In the genomic region with DNA sequence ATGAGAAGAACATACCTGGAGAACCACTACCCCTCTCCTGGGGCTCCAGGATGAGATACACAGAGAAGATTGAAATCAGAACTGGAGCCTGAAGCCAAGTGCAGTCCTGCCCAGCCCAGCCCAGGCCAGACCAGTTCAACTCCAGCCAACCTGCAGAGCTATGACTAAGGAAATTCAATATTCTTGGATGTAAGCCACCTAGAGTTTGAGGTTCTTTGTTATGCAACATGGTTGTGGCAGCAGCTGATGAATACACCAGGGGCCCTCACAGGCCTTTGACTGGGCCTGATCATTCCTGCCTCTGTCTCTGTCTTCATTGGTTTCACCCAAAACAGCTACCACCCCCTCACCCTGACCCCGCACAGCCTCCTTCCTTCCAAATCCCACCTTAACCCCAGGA, we compare ENCODE assay signal across 19 cellular contexts.
A peak's percentile ranks its signal among the peaks of the same experiment; 100 is the strongest.
DNase-seq lines count a peak whose midpoint lies in the region; ATAC-seq and TF ChIP-seq lines count a peak whose summit lies in the region.
"Had no signal": no experiment of that assay in that cellular context is flagged by ENCODE, and none has a peak within 500 bp of the region (broad histone marks: within the 10 kb centered on the region; RNA-seq: fewer than 3 reads in every experiment).

No MANE protein-coding gene starts in this region.

- H3K27ac ChIP-seq in left lung: no peak overlapping the region
- H3K27ac ChIP-seq: colonic mucosa, heart right ventricle, HL-60, parathyroid adenoma had no signal

- ATAC-seq in left lung (peak; percentile 83), HG02884 (IDR thresholded peaks at IDR 0.05; ENCODE audit: unreplicated experiment) (no peak)
- ATAC-seq: activated CD4-positive, CD25-positive, alpha-beta regulatory T cell treated with anti-CD3 and anti-CD28 coated beads, Interleukin-2, amount 50 U/mL, for 24 hours; activated CD8-positive, alpha-beta memory T cell treated with anti-CD3 and anti-CD28 coated beads, Interleukin-2, amount 10 ng/mL, durations not matched to agents 7 days and 5 days; heart right ventricle; mucosa of descending colon had no signal

- H3K27me3 ChIP-seq in Loucy (ENCODE audit: insufficient read depth, low read length, poor library complexity, severe bottlenecking) (no peaks in the 10 kb centered on the region), left lung (no peaks in the 10 kb centered on the region)
- H3K27me3 ChIP-seq: colonic mucosa had no signal

- peak overlapping the region; percentile 66 for H3K4me3 ChIP-seq in Loucy (ENCODE audit: low read length, poor library complexity, severe bottlenecking)
- H3K4me3 ChIP-seq in choroid plexus epithelial cell (ENCODE audit: low read depth, low read length): no peak overlapping the region
- no peak overlapping the region for H3K4me3 ChIP-seq in left lung
- H3K4me3 ChIP-seq: colonic mucosa, heart right ventricle, mucosa of descending colon had no signal

- no peaks in the 10 kb centered on the region for H3K79me2 ChIP-seq in Loucy (ENCODE audit: insufficient read depth, low read length)
- H3K79me2 ChIP-seq: parathyroid adenoma had no signal

- H2AFZ ChIP-seq in Loucy (ENCODE audit: low read length): no peak overlapping the region
- H2AFZ ChIP-seq: parathyroid adenoma had no signal

- no peaks in the 10 kb centered on the region for H4K20me1 ChIP-seq in Loucy (ENCODE audit: insufficient read depth, low read length, poor library complexity, severe bottlenecking)

- peak overlapping the region; percentile 35 for H3K9ac ChIP-seq in Loucy (ENCODE audit: low read depth, low read length, poor library complexity, severe bottlenecking)
- H3K9ac ChIP-seq: parathyroid adenoma had no signal

- H3K9me2 ChIP-seq in Loucy (replicated peaks; ENCODE audit: low read depth, low read length): no peaks in the 10 kb centered on the region

- peaks cover 61% of the 10 kb centered on the region for H3K4me1 ChIP-seq in Loucy (ENCODE audit: insufficient read depth, low read length, poor library complexity, severe bottlenecking)
- H3K4me1 ChIP-seq in left lung: no peaks in the 10 kb centered on the region
- H3K4me1 ChIP-seq: colonic mucosa, parathyroid adenoma had no signal

- no peaks in the 10 kb centered on the region for H3K9me3 ChIP-seq in Loucy (ENCODE audit: insufficient read depth, low read depth, low read length)
- H3K9me3 ChIP-seq in left lung: no peaks in the 10 kb centered on the region
- H3K9me3 ChIP-seq: colonic mucosa, heart right ventricle, mucosa of descending colon had no signal

- peaks cover 17% of the 10 kb centered on the region for H3F3A ChIP-seq in Loucy (ENCODE audit: low read depth)

- intact Hi-C loops in left lung (cut with DNase I): no loop called here

- H3K36me3 ChIP-seq in Loucy (ENCODE audit: insufficient read depth, low read length) (no peaks in the 10 kb centered on the region), left lung (no peaks in the 10 kb centered on the region)
- H3K36me3 ChIP-seq: colonic mucosa, heart right ventricle had no signal

- DNase-seq in ELR (ENCODE audit: low read depth) (peak; percentile 26), choroid plexus epithelial cell (ENCODE audit: low read depth) (peak; percentile 52), left lung (no peak), NCI-H1417 treated with DMSO at 0.1 percent for 48 hours (lab: John Stamatoyannopoulos, UW) (no peak), HCEC 1CT (no peak)
- DNase-seq in stimulated activated CD4-positive, alpha-beta T cell treated with anti-CD3 and anti-CD28 coated beads, Interleukin-12 subunit alpha, Interleukin-12 subunit beta, amount 100 ng/mL, for 4 hours: no peak
- DNase-seq: activated CD8-positive, alpha-beta memory T cell treated with anti-CD3 and anti-CD28 coated beads, Interleukin-2, amount 10 ng/mL, durations not matched to agents 7 days and 5 days; activated effector memory CD4-positive, alpha-beta T cell treated with anti-CD3 and anti-CD28 coated beads, Interleukin-2, amount 50 U/mL, for 16 hours; amygdala; colonic mucosa; erythroblast; heart right ventricle; mucosa of descending colon; NCI-H1930 had no signal

- TF ChIP-seq CTCF in Loucy (conservative IDR thresholded peaks at IDR 0.05; ENCODE audit: low read length) (0 out of 2 replicates have a peak, but pooled peaks have one; percentile 13), choroid plexus epithelial cell (conservative IDR thresholded peaks at IDR 0.05; ENCODE audit: low read depth, low read length) (no peak), left lung (IDR thresholded peaks at IDR 0.05) (no peak)

- peak overlapping the region; percentile 79 for H3K4me2 ChIP-seq in Loucy (ENCODE audit: low read depth, low read length, poor library complexity, severe bottlenecking)

Comparison
In these comparisons a context has a peak if more than half of its experiments do, and no peak if none do; other contexts are left out.
1. DNase-seq: peak in ELR (single experiment) and choroid plexus epithelial cell (single experiment); none in left lung (0 of 2), stimulated activated CD4-positive, alpha-beta T cell treated with anti-CD3 and anti-CD28 coated beads, Interleukin-12 subunit alpha, Interleukin-12 subunit beta, amount 100 ng/mL, for 4 hours (single experiment), NCI-H1417 treated with DMSO at 0.1 percent for 48 hours (single experiment) and HCEC 1CT (single experiment).